In the genomic region with DNA sequence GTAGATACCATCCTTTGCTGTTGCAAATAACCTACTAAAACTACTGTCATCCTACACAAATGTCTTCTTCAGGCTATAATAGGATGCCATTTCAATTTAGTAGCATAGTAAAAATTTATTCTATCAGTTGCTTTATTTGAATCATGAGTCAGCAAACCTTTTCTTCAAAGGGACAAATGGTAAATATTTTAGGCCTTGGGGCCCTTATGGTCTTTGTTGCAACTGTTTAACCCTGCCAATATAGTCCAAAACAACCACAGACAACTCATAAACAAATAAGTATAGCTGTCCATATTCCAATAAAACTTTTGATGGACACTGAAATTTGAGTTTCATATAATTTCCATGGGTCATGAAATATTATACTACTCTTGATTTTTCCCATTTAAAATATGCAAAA, we compare ENCODE assay signal across 31 cellular contexts. TPM values are rescaled to one million over a fixed set of nuclear protein-coding genes. Genes with fewer than 3 reads are reported as not detected.
"Had no signal": no experiment of that assay in that cellular context is flagged by ENCODE, and none has a peak within 500 bp of the region (broad histone marks: within the 10 kb centered on the region; RNA-seq: fewer than 3 reads in every experiment).

No MANE protein-coding gene starts in this region.

- DNase-seq: activated B cell treated with CpG ODN at 0.5 μM for 24 hours; activated CD4-positive, alpha-beta memory T cell treated with anti-CD3 and anti-CD28 coated beads for 36 hours; activated CD4-positive, alpha-beta T cell treated with anti-CD3 and anti-CD28 coated beads for 48 hours; activated CD8-positive, alpha-beta memory T cell treated with anti-CD3 and anti-CD28 coated beads, Interleukin-2, amount 10 ng/mL, durations not matched to agents 7 days and 5 days; activated CD8-positive, alpha-beta memory T cell treated with anti-CD3 and anti-CD28 coated beads, Interleukin-2, amount 50 U/mL, for 4 hours; activated CD8-positive, alpha-beta T cell treated with anti-CD3 and anti-CD28 coated beads, Interleukin-2, amount 10 ng/mL, durations not matched to agents 7 days and 5 days; activated gamma-delta T cell treated with Interleukin-2 at 50 U/mL for 16 hours; activated naive CD4-positive, alpha-beta T cell treated with anti-CD3 and anti-CD28 coated beads for 36 hours; activated naive CD8-positive, alpha-beta T cell treated with anti-CD3 and anti-CD28 coated beads for 36 hours; activated naive CD8-positive, alpha-beta T cell treated with anti-CD3 and anti-CD28 coated beads, Interleukin-2, amount 50 U/mL, for 24 hours; activated T-cell treated with anti-CD3 and anti-CD28 coated beads, Interleukin-2, amount 50 U/mL, for 1 hour; activated T-cell treated with anti-CD3 and anti-CD28 coated beads, Interleukin-2, amount 50 U/mL, for 72 hours; central memory CD4-positive, alpha-beta T cell; dorsolateral prefrontal cortex; effector memory CD4-positive, alpha-beta T cell; endodermal cell; foreskin fibroblast; head of caudate nucleus; T-helper 1 cell; T-helper 17 cell; T1000; WERI-Rb-1 had no signal

- H3K9me3 ChIP-seq: ascending aorta, breast epithelium had no signal

- H3K36me3 ChIP-seq: ascending aorta, breast epithelium, cardiac muscle cell, WERI-Rb-1 had no signal

- H3K27me3 ChIP-seq: ascending aorta, breast epithelium had no signal

- H3K27ac Mint-ChIP-seq: activated B cell treated with CpG ODN at 0.5 μM for 24 hours; activated CD4-positive, alpha-beta memory T cell treated with anti-CD3 and anti-CD28 coated beads for 36 hours; activated CD8-positive, alpha-beta memory T cell treated with anti-CD3 and anti-CD28 coated beads, Interleukin-2, amount 10 ng/mL, durations not matched to agents 7 days and 5 days; activated CD8-positive, alpha-beta T cell treated with anti-CD3 and anti-CD28 coated beads, Interleukin-2, amount 10 ng/mL, durations not matched to agents 7 days and 5 days; activated naive CD4-positive, alpha-beta T cell treated with anti-CD3 and anti-CD28 coated beads for 36 hours; activated naive CD4-positive, alpha-beta T cell treated with anti-CD3 and anti-CD28 coated beads, Interleukin-2, amount 50 U/mL, for 24 hours; activated naive CD8-positive, alpha-beta T cell treated with anti-CD3 and anti-CD28 coated beads for 36 hours; activated naive CD8-positive, alpha-beta T cell treated with anti-CD3 and anti-CD28 coated beads, Interleukin-2, amount 50 U/mL, for 24 hours; activated T-cell treated with anti-CD3 and anti-CD28 coated beads, Interleukin-2, amount 50 U/mL, for 72 hours; dendritic cell treated with granulocyte-macrophage colony-stimulating factor and Interleukin-4, amounts not matched to agents 40 ng/mL and 50 ng/mL, for 4 days; endodermal cell; T-helper 17 cell; T-helper 2 cell treated with Interferon-gamma antibody and Interleukin-4, amounts not matched to agents 5 μg/mL and 100 μg/mL, for 36 hours had no signal

- H3K4me3 Mint-ChIP-seq: activated B cell treated with CpG ODN at 0.5 μM for 24 hours; activated CD4-positive, alpha-beta memory T cell treated with anti-CD3 and anti-CD28 coated beads for 36 hours; activated CD8-positive, alpha-beta memory T cell treated with anti-CD3 and anti-CD28 coated beads, Interleukin-2, amount 10 ng/mL, durations not matched to agents 7 days and 5 days; activated CD8-positive, alpha-beta T cell treated with anti-CD3 and anti-CD28 coated beads, Interleukin-2, amount 10 ng/mL, durations not matched to agents 7 days and 5 days; activated naive CD4-positive, alpha-beta T cell treated with anti-CD3 and anti-CD28 coated beads for 36 hours; activated naive CD4-positive, alpha-beta T cell treated with anti-CD3 and anti-CD28 coated beads, Interleukin-2, amount 50 U/mL, for 24 hours; activated naive CD8-positive, alpha-beta T cell treated with anti-CD3 and anti-CD28 coated beads for 36 hours; activated naive CD8-positive, alpha-beta T cell treated with anti-CD3 and anti-CD28 coated beads, Interleukin-2, amount 50 U/mL, for 24 hours; activated T-cell treated with anti-CD3 and anti-CD28 coated beads, Interleukin-2, amount 50 U/mL, for 72 hours; brain; dendritic cell treated with granulocyte-macrophage colony-stimulating factor and Interleukin-4, amounts not matched to agents 40 ng/mL and 50 ng/mL, for 4 days; endodermal cell; T-helper 17 cell; T-helper 2 cell treated with Interferon-gamma antibody and Interleukin-4, amounts not matched to agents 5 μg/mL and 100 μg/mL, for 36 hours had no signal

- H3K27ac ChIP-seq: ascending aorta, breast epithelium, cardiac muscle cell, coronary artery, WERI-Rb-1 had no signal

- H3K9me3 Mint-ChIP-seq: activated B cell treated with CpG ODN at 0.5 μM for 24 hours; activated CD4-positive, alpha-beta memory T cell treated with anti-CD3 and anti-CD28 coated beads for 36 hours; activated naive CD4-positive, alpha-beta T cell treated with anti-CD3 and anti-CD28 coated beads for 36 hours; activated naive CD8-positive, alpha-beta T cell treated with anti-CD3 and anti-CD28 coated beads for 36 hours; activated naive CD8-positive, alpha-beta T cell treated with anti-CD3 and anti-CD28 coated beads, Interleukin-2, amount 50 U/mL, for 24 hours; dendritic cell treated with granulocyte-macrophage colony-stimulating factor and Interleukin-4, amounts not matched to agents 40 ng/mL and 50 ng/mL, for 4 days; endodermal cell; T-helper 2 cell treated with Interferon-gamma antibody and Interleukin-4, amounts not matched to agents 5 μg/mL and 100 μg/mL, for 36 hours had no signal

- H3K4me1 ChIP-seq: ascending aorta, breast epithelium had no signal

- H3K4me3 ChIP-seq: ascending aorta, breast epithelium, cardiac muscle cell, coronary artery, dorsolateral prefrontal cortex had no signal

- H3K4me1 Mint-ChIP-seq: activated B cell treated with CpG ODN at 0.5 μM for 24 hours; activated CD8-positive, alpha-beta memory T cell treated with anti-CD3 and anti-CD28 coated beads, Interleukin-2, amount 10 ng/mL, durations not matched to agents 7 days and 5 days; activated naive CD4-positive, alpha-beta T cell treated with anti-CD3 and anti-CD28 coated beads, Interleukin-2, amount 50 U/mL, for 24 hours; activated naive CD8-positive, alpha-beta T cell treated with anti-CD3 and anti-CD28 coated beads for 36 hours; activated naive CD8-positive, alpha-beta T cell treated with anti-CD3 and anti-CD28 coated beads, Interleukin-2, amount 50 U/mL, for 24 hours; brain; T-helper 17 cell had no signal

- H3K36me3 Mint-ChIP-seq: activated CD4-positive, alpha-beta memory T cell treated with anti-CD3 and anti-CD28 coated beads for 36 hours; activated CD8-positive, alpha-beta memory T cell treated with anti-CD3 and anti-CD28 coated beads, Interleukin-2, amount 10 ng/mL, durations not matched to agents 7 days and 5 days; activated naive CD4-positive, alpha-beta T cell treated with anti-CD3 and anti-CD28 coated beads, Interleukin-2, amount 50 U/mL, for 24 hours; activated naive CD8-positive, alpha-beta T cell treated with anti-CD3 and anti-CD28 coated beads for 36 hours; brain had no signal

- H3K27me3 Mint-ChIP-seq: activated CD8-positive, alpha-beta memory T cell treated with anti-CD3 and anti-CD28 coated beads, Interleukin-2, amount 10 ng/mL, durations not matched to agents 7 days and 5 days; brain; dendritic cell treated with granulocyte-macrophage colony-stimulating factor and Interleukin-4, amounts not matched to agents 40 ng/mL and 50 ng/mL, for 4 days; T-helper 17 cell had no signal

RNA-seq across cellular contexts. Expression of a gene that starts 54.0 kb away (rescaled TPM):
- total RNA-seq: activated CD8-positive, alpha-beta memory T cell treated with anti-CD3 and anti-CD28 coated beads for 36 hours; activated CD8-positive, alpha-beta T cell treated with anti-CD3 and anti-CD28 coated beads, Interleukin-2, amount 10 ng/mL, durations not matched to agents 7 days and 5 days; activated naive CD4-positive, alpha-beta T cell treated with anti-CD3 and anti-CD28 coated beads for 36 hours; activated naive CD8-positive, alpha-beta T cell treated with anti-CD3 and anti-CD28 coated beads for 36 hours; T-helper 17 cell had no signal
